Comparison of ENCODE assay signal across 5 cellular contexts in genomic region chr6:160664198-160664597, GRCh38. TPM values are rescaled to one million over a fixed set of nuclear protein-coding genes. Genes with fewer than 3 reads are reported as not detected.
"Had no signal": no experiment of that assay in that cellular context is flagged by ENCODE, and none has a peak within 500 bp of the region (broad histone marks: within the 10 kb centered on the region; RNA-seq: fewer than 3 reads in every experiment).

A gene with protein sequence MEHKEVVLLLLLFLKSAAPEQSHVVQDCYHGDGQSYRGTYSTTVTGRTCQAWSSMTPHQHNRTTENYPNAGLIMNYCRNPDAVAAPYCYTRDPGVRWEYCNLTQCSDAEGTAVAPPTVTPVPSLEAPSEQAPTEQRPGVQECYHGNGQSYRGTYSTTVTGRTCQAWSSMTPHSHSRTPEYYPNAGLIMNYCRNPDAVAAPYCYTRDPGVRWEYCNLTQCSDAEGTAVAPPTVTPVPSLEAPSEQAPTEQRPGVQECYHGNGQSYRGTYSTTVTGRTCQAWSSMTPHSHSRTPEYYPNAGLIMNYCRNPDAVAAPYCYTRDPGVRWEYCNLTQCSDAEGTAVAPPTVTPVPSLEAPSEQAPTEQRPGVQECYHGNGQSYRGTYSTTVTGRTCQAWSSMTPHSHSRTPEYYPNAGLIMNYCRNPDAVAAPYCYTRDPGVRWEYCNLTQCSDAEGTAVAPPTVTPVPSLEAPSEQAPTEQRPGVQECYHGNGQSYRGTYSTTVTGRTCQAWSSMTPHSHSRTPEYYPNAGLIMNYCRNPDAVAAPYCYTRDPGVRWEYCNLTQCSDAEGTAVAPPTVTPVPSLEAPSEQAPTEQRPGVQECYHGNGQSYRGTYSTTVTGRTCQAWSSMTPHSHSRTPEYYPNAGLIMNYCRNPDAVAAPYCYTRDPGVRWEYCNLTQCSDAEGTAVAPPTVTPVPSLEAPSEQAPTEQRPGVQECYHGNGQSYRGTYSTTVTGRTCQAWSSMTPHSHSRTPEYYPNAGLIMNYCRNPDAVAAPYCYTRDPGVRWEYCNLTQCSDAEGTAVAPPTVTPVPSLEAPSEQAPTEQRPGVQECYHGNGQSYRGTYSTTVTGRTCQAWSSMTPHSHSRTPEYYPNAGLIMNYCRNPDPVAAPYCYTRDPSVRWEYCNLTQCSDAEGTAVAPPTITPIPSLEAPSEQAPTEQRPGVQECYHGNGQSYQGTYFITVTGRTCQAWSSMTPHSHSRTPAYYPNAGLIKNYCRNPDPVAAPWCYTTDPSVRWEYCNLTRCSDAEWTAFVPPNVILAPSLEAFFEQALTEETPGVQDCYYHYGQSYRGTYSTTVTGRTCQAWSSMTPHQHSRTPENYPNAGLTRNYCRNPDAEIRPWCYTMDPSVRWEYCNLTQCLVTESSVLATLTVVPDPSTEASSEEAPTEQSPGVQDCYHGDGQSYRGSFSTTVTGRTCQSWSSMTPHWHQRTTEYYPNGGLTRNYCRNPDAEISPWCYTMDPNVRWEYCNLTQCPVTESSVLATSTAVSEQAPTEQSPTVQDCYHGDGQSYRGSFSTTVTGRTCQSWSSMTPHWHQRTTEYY (N-terminal part only) (minus strand): TSS chr6:160664275. CDS start chr6:160664214, 61 bp downstream.

RNA-seq across cellular contexts. Expression of the gene that starts here (rescaled TPM):
- total RNA-seq: stomach, subcutaneous adipose tissue, suprapubic skin, thoracic aorta, upper lobe of right lung had no signal
